ENCODE assay signal across 18 cellular contexts in the genomic region with DNA sequence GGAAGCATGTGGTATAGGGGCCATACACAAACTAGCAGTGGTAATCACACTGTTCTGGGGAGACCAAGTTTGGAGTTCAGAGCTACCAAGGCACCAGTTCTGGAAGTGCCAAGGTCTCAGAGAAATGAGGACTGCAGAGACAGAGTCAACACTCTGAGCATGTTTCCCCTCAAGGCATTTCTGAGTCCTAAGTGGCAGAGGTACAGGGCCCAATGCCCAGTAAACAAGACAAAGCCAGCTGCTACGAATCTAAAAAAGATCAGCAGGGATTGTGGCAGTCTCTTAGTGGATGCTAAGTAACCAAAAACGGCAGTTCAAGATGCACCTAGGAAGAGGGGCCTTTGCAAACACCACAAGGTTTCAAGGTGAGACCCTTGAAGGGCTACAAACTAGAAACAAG.
DNase-seq lines count a peak whose midpoint lies in the region; ATAC-seq and TF ChIP-seq lines count a peak whose summit lies in the region.
"Had no signal": no experiment of that assay in that cellular context is flagged by ENCODE, and none has a peak within 500 bp of the region (broad histone marks: within the 10 kb centered on the region; RNA-seq: fewer than 3 reads in every experiment).

No MANE protein-coding gene starts in this region.

- peak overlapping the region in 1 of 2 experiments; percentile 49 for H3K18ac ChIP-seq in mesenchymal stem cell (ENCODE audit: low read depth in 1 of 2, low read length in 2 of 2)

- H2BK120ac ChIP-seq in mesenchymal stem cell (ENCODE audit: low read depth, low read length), result no peak overlapping the region

- H3K36me3 ChIP-seq in ascending aorta (no peaks in the 10 kb centered on the region), mesenchymal stem cell (ENCODE audit: control insufficient read depth in 1 of 2, insufficient read depth in 2 of 2, low read depth in 1 of 2, low read length in 2 of 2) (peaks cover 0 to 24% of the 10 kb centered on the region in 2 experiments), gastrocnemius medialis (no peaks in the 10 kb centered on the region)

- no peak for TF ChIP-seq POLR2A in gastrocnemius medialis (IDR thresholded peaks at IDR 0.05)

- H4K91ac ChIP-seq in mesenchymal stem cell (ENCODE audit: low read length), result no peak overlapping the region

- peak; percentile 79 to 82 for ATAC-seq in gastrocnemius medialis
- ATAC-seq in HG03025 (IDR thresholded peaks at IDR 0.05; ENCODE audit: low FRiP score, unreplicated experiment), result no peak
- no peak for ATAC-seq in GM21723 (IDR thresholded peaks at IDR 0.05; ENCODE audit: unreplicated experiment)
- ATAC-seq in GM18867 (IDR thresholded peaks at IDR 0.05; ENCODE audit: unreplicated experiment), result no peak
- ATAC-seq: HCT116 had no signal

- H3K27me3 ChIP-seq in ascending aorta, result no peaks in the 10 kb centered on the region
- no peaks in the 10 kb centered on the region for H3K27me3 ChIP-seq in mesenchymal stem cell (ENCODE audit: control insufficient read depth in 1 of 2, insufficient read depth in 1 of 2, low read length in 2 of 2)
- H3K27me3 ChIP-seq in gastrocnemius medialis, result no peaks in the 10 kb centered on the region
- H3K27me3 ChIP-seq: BLaER1 had no signal

- H3K4me1 ChIP-seq in ascending aorta, result peaks cover 3 to 21% of the 10 kb centered on the region in 2 donors
- peaks cover 16% of the 10 kb centered on the region for H3K4me1 ChIP-seq in mesenchymal stem cell (ENCODE audit: control insufficient read depth, insufficient read depth, low read depth, low read length)
- peaks cover 37 to 46% of the 10 kb centered on the region in 2 donors for H3K4me1 ChIP-seq in gastrocnemius medialis

- H3K4me3 ChIP-seq in ascending aorta (no peak overlapping the region), mesenchymal stem cell (ENCODE audit: insufficient read depth in 1 of 2, low read depth in 1 of 2, low read length in 2 of 2) (no peak overlapping the region), gastrocnemius medialis (no peak overlapping the region)
- H3K4me3 ChIP-seq: BLaER1 had no signal

- H2BK12ac ChIP-seq in mesenchymal stem cell (ENCODE audit: low read length in 2 of 2), result no peak overlapping the region

- H3K9ac ChIP-seq in mesenchymal stem cell (ENCODE audit: low read length), result no peak overlapping the region
- H3K9ac ChIP-seq: BLaER1 had no signal

- no peak overlapping the region for H3K14ac ChIP-seq in mesenchymal stem cell (ENCODE audit: low read length in 2 of 2)

- peaks cover 18% of the 10 kb centered on the region for H3K79me1 ChIP-seq in mesenchymal stem cell (replicated peaks; ENCODE audit: low read length, poor library complexity, severe bottlenecking)

- H2AK5ac ChIP-seq in mesenchymal stem cell (ENCODE audit: low read length, severe bottlenecking), result no peak overlapping the region

- peak overlapping the region; percentile 55 for H4K8ac ChIP-seq in mesenchymal stem cell (ENCODE audit: low read length)

- H3K27ac ChIP-seq in ascending aorta (peak overlapping the region; percentile 24 to 27), mesenchymal stem cell (ENCODE audit: low read length, poor library complexity, severe bottlenecking) (no peak overlapping the region), gastrocnemius medialis (peak overlapping the region; percentile 39 to 74 (median 55))
- H3K27ac ChIP-seq: BLaER1, RWPE1 had no signal

- DNase-seq in RPMI7951 (ENCODE audit: low read depth) (peak; percentile 86), ascending aorta (ENCODE audit: low spot score in 2 of 2) (peak in 1 of 2 donors; percentile 25), mesenchymal stem cell (no peak), gastrocnemius medialis (no peak), NCI-H2029 (lab: John Stamatoyannopoulos, UW) (no peak)
- DNase-seq: DMS153; EL; NCI-H2107; NCI-H226; NCI-H526; NK-92 treated with Interleukin-12 subunit alpha and Interleukin-12 subunit beta, amount 100 ng/mL, for 24 hours; OCI-M1 had no signal

- H3K4ac ChIP-seq in mesenchymal stem cell (ENCODE audit: low read depth in 1 of 2, low read length in 2 of 2), result no peak overlapping the region

- H3K4me2 ChIP-seq in mesenchymal stem cell (ENCODE audit: low read length, poor library complexity, severe bottlenecking), result no peak overlapping the region
- H3K4me2 ChIP-seq: BLaER1 had no signal

- 96% methylated on average over 2 of the region's 2 CpGs for WGBS in mesenchymal stem cell

- H2AFZ ChIP-seq in mesenchymal stem cell (ENCODE audit: low read depth, low read length), result no peak overlapping the region

- H3K9me3 ChIP-seq in ascending aorta, result no peaks in the 10 kb centered on the region
- H3K9me3 ChIP-seq in mesenchymal stem cell (ENCODE audit: control insufficient read depth, low read length), result peaks cover 3% of the 10 kb centered on the region
- H3K9me3 ChIP-seq in gastrocnemius medialis, result no peaks in the 10 kb centered on the region

- intact Hi-C loops in ascending aorta (cut with DNase I) (no loop called here), gastrocnemius medialis (cut with DNase I; ENCODE audit: low total_unique reads) (no loop called here)

- TF ChIP-seq CTCF in ascending aorta (IDR thresholded peaks at IDR 0.05) (no peak), gastrocnemius medialis (IDR thresholded peaks at IDR 0.05 in 4 of 5, conservative IDR thresholded peaks at IDR 0.05 in 1 of 5) (no peak)

- H2BK5ac ChIP-seq in mesenchymal stem cell (ENCODE audit: low read depth, low read length, poor library complexity, severe bottlenecking), result no peak overlapping the region

- H2BK15ac ChIP-seq in mesenchymal stem cell (ENCODE audit: low read depth, poor library complexity, severe bottlenecking), result no peak overlapping the region

- H3K23ac ChIP-seq in mesenchymal stem cell (ENCODE audit: low read length in 2 of 2), result no peak overlapping the region

- in situ Hi-C loops in gastrocnemius medialis (cut with MboI; ENCODE audit: low sequenced_read_pairs in 4 of 4), result no loop called here

Comparison
In these comparisons a context has a peak if more than half of its experiments do, and no peak if none do; other contexts are left out.
1. ATAC-seq: peak in gastrocnemius medialis (2 of 2); none in HG03025 (single experiment), GM21723 (single experiment) and GM18867 (single experiment).